8 cellular contexts compared by ENCODE assay signal in the genomic region with DNA sequence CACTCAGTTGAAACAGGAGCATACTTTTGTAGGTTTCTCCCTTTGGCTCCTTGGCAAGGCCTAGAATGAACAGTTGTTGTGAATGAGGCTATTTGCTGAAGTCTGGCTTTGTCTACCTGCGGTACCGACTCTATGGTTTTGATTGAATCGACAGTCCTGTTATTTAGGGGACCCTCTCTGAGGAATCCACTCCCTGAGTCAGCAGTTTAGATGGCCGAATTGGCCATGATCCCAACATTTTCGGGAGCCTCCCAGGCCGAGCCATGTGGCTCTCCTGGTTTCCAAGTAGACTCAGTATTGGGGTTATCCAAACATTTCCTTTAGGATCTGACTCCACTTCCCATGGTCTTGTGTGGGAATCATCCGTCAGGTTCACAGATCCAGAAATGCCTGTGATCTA.
"Had no signal": no experiment of that assay in that cellular context is flagged by ENCODE, and none has a peak within 500 bp of the region (broad histone marks: within the 10 kb centered on the region; RNA-seq: fewer than 3 reads in every experiment).

No MANE protein-coding gene starts in this region.

- H3K27ac ChIP-seq: HL-60 had no signal

- FAIRE-seq: H1, H54 had no signal

- H3K4me2 ChIP-seq: GM23338 had no signal

- DNase-seq: H9, HCEC 1CT, Kasumi-1, KG1 had no signal

- H3K4me3 ChIP-seq: GM23338 had no signal
